Comparison of ENCODE assay signal across 15 cellular contexts in genomic region chr6:150704447-150705192, GRCh38.
DNase-seq lines count a peak whose midpoint lies in the region; ATAC-seq and TF ChIP-seq lines count a peak whose summit lies in the region.
"Had no signal": no experiment of that assay in that cellular context is flagged by ENCODE, and none has a peak within 500 bp of the region (broad histone marks: within the 10 kb centered on the region; RNA-seq: fewer than 3 reads in every experiment).

No MANE protein-coding gene starts in this region.

- peaks cover 37% of the 10 kb centered on the region for H3K4me1 Mint-ChIP-seq in nephron
- H3K4me1 Mint-ChIP-seq in type B pancreatic cell (ENCODE audit: unreplicated experiment): peaks cover 39% of the 10 kb centered on the region
- no peaks in the 10 kb centered on the region for H3K4me1 Mint-ChIP-seq in activated T-helper 17 cell treated with anti-CD3 and anti-CD28 coated beads, Interleukin-2, amount 50 U/mL, for 72 hours

- intact Hi-C loops in sciatic nerve (cut with DNase I): no loop called here

- 78 to 79% methylated on average over 6 of the region's 6 CpGs for WGBS in esophagus, 2 donors

- H3K27me3 Mint-ChIP-seq in nephron (ENCODE audit: low read depth) (peaks cover 7% of the 10 kb centered on the region), type B pancreatic cell (no peaks in the 10 kb centered on the region)
- no peaks in the 10 kb centered on the region for H3K27me3 Mint-ChIP-seq in activated T-helper 17 cell treated with anti-CD3 and anti-CD28 coated beads, Interleukin-2, amount 50 U/mL, for 72 hours

- no peaks in the 10 kb centered on the region for H3K36me3 Mint-ChIP-seq in nephron (ENCODE audit: low read depth)
- H3K36me3 Mint-ChIP-seq in type B pancreatic cell: no peaks in the 10 kb centered on the region
- no peaks in the 10 kb centered on the region for H3K36me3 Mint-ChIP-seq in activated T-helper 17 cell treated with anti-CD3 and anti-CD28 coated beads, Interleukin-2, amount 50 U/mL, for 72 hours (ENCODE audit: low read depth)

- peaks cover 0 to 4% of the 10 kb centered on the region in 2 donors for H3K4me1 ChIP-seq in esophagus (ENCODE audit: control insufficient read depth in 2 of 2, insufficient read depth in 2 of 2, low read length in 1 of 2)

- no peak for TF ChIP-seq EP300 in Ishikawa (IDR thresholded peaks at IDR 0.05; ENCODE audit: borderline replicate concordance)

- H3K4me3 Mint-ChIP-seq in nephron: no peak overlapping the region
- peak overlapping the region; percentile 68 for H3K4me3 Mint-ChIP-seq in type B pancreatic cell
- H3K4me3 Mint-ChIP-seq in activated T-helper 17 cell treated with anti-CD3 and anti-CD28 coated beads, Interleukin-2, amount 50 U/mL, for 72 hours: no peak overlapping the region

- no peak for TF ChIP-seq CTCF in nephron (IDR thresholded peaks at IDR 0.05; ENCODE audit: unreplicated experiment in 3 of 3)
- TF ChIP-seq CTCF in type B pancreatic cell (conservative IDR thresholded peaks at IDR 0.05): no peak

- no peaks in the 10 kb centered on the region for H3K9me3 ChIP-seq in esophagus (ENCODE audit: control insufficient read depth in 2 of 2, insufficient read depth in 1 of 2, low read depth in 1 of 2, low read length in 1 of 2)

- no peaks in the 10 kb centered on the region for H3K9me3 Mint-ChIP-seq in nephron
- peaks cover 3% of the 10 kb centered on the region for H3K9me3 Mint-ChIP-seq in type B pancreatic cell
- H3K9me3 Mint-ChIP-seq in activated T-helper 17 cell treated with anti-CD3 and anti-CD28 coated beads, Interleukin-2, amount 50 U/mL, for 72 hours: no peaks in the 10 kb centered on the region

- peaks cover 0 to 2% of the 10 kb centered on the region in 2 donors for H3K36me3 ChIP-seq in esophagus (ENCODE audit: control insufficient read depth in 2 of 2, insufficient read depth in 2 of 2, low read length in 1 of 2)

- DNase-seq in type B pancreatic cell (ENCODE audit: extremely low spot score, unreplicated experiment) (no peak), sciatic nerve (ENCODE audit: low spot score) (no peak)
- DNase-seq in activated CD4-positive, alpha-beta T cell treated with anti-CD3 and anti-CD28 coated beads for 1 hour: no peak
- DNase-seq: C1 segment of cervical spinal cord, EL, IMR-90, NCI-H1436 treated with DMSO at 0.1 percent for 48 hours, NCI-H2081 treated with DMSO at 0.1 percent for 48 hours, NCI-H69 had no signal

- no peak overlapping the region for H3K4me3 ChIP-seq in esophagus (ENCODE audit: low read depth in 1 of 2, low read length in 2 of 2)
- H3K4me3 ChIP-seq: SK-N-MC had no signal

- H3K27ac ChIP-seq in esophagus (ENCODE audit: low read depth in 2 of 2, low read length in 1 of 2): peak overlapping the region; percentile 40 to 69
- H3K27ac ChIP-seq: SK-N-MC had no signal

- TF ChIP-seq RAD21 in Ishikawa (IDR thresholded peaks at IDR 0.05; ENCODE audit: low read depth): no peak

- H3K27ac Mint-ChIP-seq in nephron: peak overlapping the region; percentile 38 to 71 (median 69)
- peak overlapping the region; percentile 89 for H3K27ac Mint-ChIP-seq in type B pancreatic cell
- H3K27ac Mint-ChIP-seq in activated T-helper 17 cell treated with anti-CD3 and anti-CD28 coated beads, Interleukin-2, amount 50 U/mL, for 72 hours: no peak overlapping the region

- no peaks in the 10 kb centered on the region for H3K27me3 ChIP-seq in esophagus (ENCODE audit: control insufficient read depth in 1 of 2, insufficient read depth in 2 of 2, low read length in 2 of 2)

- ATAC-seq in sciatic nerve: no peak
- ATAC-seq in activated T-helper 17 cell treated with anti-CD3 and anti-CD28 coated beads, Interleukin-2, amount 50 U/mL, for 72 hours (replicated peaks): no peak
- ATAC-seq: Right ventricle myocardium inferior had no signal

TF ChIP-seq in Ishikawa, 13 proteins besides CTCF, POLR2A, EP300 and RAD21:
- no peak for TF ChIP-seq REST (IDR thresholded peaks at IDR 0.05; ENCODE audit: low read depth)
- no peak for TF ChIP-seq TAF1 (IDR thresholded peaks at IDR 0.05; ENCODE audit: low read depth)
- no peak for TF ChIP-seq USF1 (IDR thresholded peaks at IDR 0.05)
- TF ChIP-seq CEBPB (IDR thresholded peaks at IDR 0.05): no peak
- no peak for TF ChIP-seq TEAD4 (IDR thresholded peaks at IDR 0.05)
- TF ChIP-seq CREB1 (IDR thresholded peaks at IDR 0.05; ENCODE audit: low read depth): no peak
- TF ChIP-seq EGR1 (IDR thresholded peaks at IDR 0.05): no peak
- TF ChIP-seq ZBTB7A (IDR thresholded peaks at IDR 0.05; ENCODE audit: low read depth): no peak
- no peak for TF ChIP-seq YY1 (IDR thresholded peaks at IDR 0.05; ENCODE audit: low read depth)
- peak; percentile 60; the same call in 1 of the 2 replicates for TF ChIP-seq MAX (IDR thresholded peaks at IDR 0.05)
- TF ChIP-seq TCF12 (IDR thresholded peaks at IDR 0.05; ENCODE audit: low read depth): no peak
- TF ChIP-seq NFIC (IDR thresholded peaks at IDR 0.05): 0 out of 2 replicates have a peak, but pooled peaks have one; percentile 8
- no peak for TF ChIP-seq FOXM1 (IDR thresholded peaks at IDR 0.05; ENCODE audit: borderline replicate concordance, low read depth)
TF ChIP-seq in Ishikawa: peak in this region for 2.
